ENCODE assay signal across 21 cellular contexts in the genomic region with DNA sequence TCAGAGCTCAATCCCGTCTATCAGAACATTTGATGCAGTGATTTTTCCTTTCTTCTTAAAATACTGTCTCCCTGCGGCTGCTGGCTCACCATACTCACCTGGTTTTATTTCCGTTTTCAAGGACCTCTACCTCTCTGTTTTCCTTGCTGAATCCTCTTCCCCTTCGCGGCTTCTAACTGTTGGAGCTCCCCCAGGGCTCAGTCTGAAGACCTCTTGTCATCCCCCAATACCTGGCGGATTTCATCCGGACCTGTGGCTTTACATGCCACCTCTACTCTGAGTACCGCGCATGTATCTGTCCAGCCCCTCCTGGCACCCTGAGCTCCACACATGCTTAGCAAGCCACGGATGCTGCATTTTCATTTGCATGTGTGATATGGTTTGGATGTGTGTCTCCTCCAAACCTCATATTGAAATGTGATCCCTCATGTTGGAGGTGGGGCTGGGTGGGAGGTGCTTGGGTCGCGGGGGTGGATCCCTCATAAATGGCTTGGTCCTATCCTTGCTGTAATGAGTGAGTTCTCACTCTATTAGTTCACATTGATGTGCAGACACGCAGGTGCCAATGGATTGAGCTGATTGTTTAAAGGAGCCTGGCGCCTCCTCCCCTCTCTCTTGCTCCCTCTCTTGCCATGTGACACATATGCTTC.
DNase-seq lines count a peak whose midpoint lies in the region; ATAC-seq and TF ChIP-seq lines count a peak whose summit lies in the region.
"Had no signal": no experiment of that assay in that cellular context is flagged by ENCODE, and none has a peak within 500 bp of the region (broad histone marks: within the 10 kb centered on the region; RNA-seq: fewer than 3 reads in every experiment).

No MANE protein-coding gene starts in this region.

- TF ChIP-seq CTCF in A673 (conservative IDR thresholded peaks at IDR 0.05; ENCODE audit: low read depth, low read length) (no peak), H9 (conservative IDR thresholded peaks at IDR 0.05) (no peak), endodermal cell (conservative IDR thresholded peaks at IDR 0.05) (no peak), vagina (IDR thresholded peaks at IDR 0.05) (no peak)

- H3K27me3 Mint-ChIP-seq in H9 (ENCODE audit: low read depth) (no peaks in the 10 kb centered on the region), endodermal cell (ENCODE audit: insufficient read depth) (no peaks in the 10 kb centered on the region)

- peaks cover 21% of the 10 kb centered on the region for H3K27me3 ChIP-seq in A673 (replicated peaks; ENCODE audit: insufficient read depth, low read depth, low read length, poor library complexity)
- H3K27me3 ChIP-seq in H9 (ENCODE audit: insufficient read depth, low read length) = no peaks in the 10 kb centered on the region
- H3K27me3 ChIP-seq in endodermal cell (ENCODE audit: control insufficient read depth, insufficient read depth, low read length, poor library complexity, severe bottlenecking) = no peaks in the 10 kb centered on the region
- H3K27me3 ChIP-seq in vagina = no peaks in the 10 kb centered on the region
- H3K27me3 ChIP-seq: MG63 had no signal

- H3K14ac ChIP-seq in H9 (ENCODE audit: insufficient read depth, low read length) = no peak overlapping the region

- H2BK15ac ChIP-seq in H9 (ENCODE audit: low read depth, low read length) = no peak overlapping the region

- intact Hi-C loops in A673 (cut with micrococcal nuclease; ENCODE audit: unreplicated experiment) (no loop called here), vagina (cut with DNase I) (no loop called here)

- H3K36me3 Mint-ChIP-seq in H9 (ENCODE audit: insufficient read depth in 1 of 3, low read depth in 3 of 3) (no peaks in the 10 kb centered on the region), endodermal cell (ENCODE audit: low read depth) (no peaks in the 10 kb centered on the region)

- DNase-seq in A673 (ENCODE audit: low spot score) = peak; percentile 44
- DNase-seq in H9 = no peak
- DNase-seq in NCI-H748 (lab: John Stamatoyannopoulos, UW; ENCODE audit: unreplicated experiment) = peak; percentile 83
- peak; percentile 61 for DNase-seq in endodermal cell
- DNase-seq in NCI-H82 (lab: John Stamatoyannopoulos, UW) = no peak
- DNase-seq in dedifferentiated amniotic fluid mesenchymal stem cell (ENCODE audit: extremely low spot score) = no peak
- DNase-seq in vagina (ENCODE audit: extremely low spot score in 2 of 2) = no peak
- DNase-seq: KBM-7, MG63, NCI-H1092 treated with DMSO at 0.1 percent for 48 hours, NCI-H1694, NCI-H2107, NCI-H345, NCI-H69, SHP77, SK-N-SH, T-helper 1 cell had no signal

- H2AFZ ChIP-seq in H9 (ENCODE audit: low read length) = no peak overlapping the region

- H2BK12ac ChIP-seq in H9 (ENCODE audit: insufficient read length, low read depth, low read length) = no peak overlapping the region

- H3K4me2 ChIP-seq in H9 (ENCODE audit: insufficient read depth, insufficient read length, low read length) = no peak overlapping the region
- H3K4me2 ChIP-seq: SK-N-SH had no signal

- H2BK5ac ChIP-seq in H9 (ENCODE audit: insufficient read length, low read length) = no peak overlapping the region

- no peak overlapping the region for H3K4ac ChIP-seq in H9 (ENCODE audit: low read depth, low read length)

- no CpG with 5 or more reads among the region's 14 CpGs for WGBS in H9 (ENCODE audit: extremely low coverage, insufficient read length, low lambda C conversion rate)
- WGBS in endodermal cell (ENCODE audit: insufficient coverage in 1 of 2, insufficient read length in 1 of 2), 2 experiments = 86 to 96% methylated on average over 8 to 14 of the region's 14 CpGs

- peak overlapping the region in 2 of 3 experiments; percentile 19 to 32; a peak in 1 of 7 replicates for H3K27ac Mint-ChIP-seq in H9
- no peak overlapping the region for H3K27ac Mint-ChIP-seq in endodermal cell

- no peak overlapping the region for H4K91ac ChIP-seq in H9 (ENCODE audit: insufficient read length, low read depth, low read length)

- H3K9me3 Mint-ChIP-seq in H9 (no peaks in the 10 kb centered on the region), endodermal cell (no peaks in the 10 kb centered on the region)

- H3K56ac ChIP-seq in H9 (ENCODE audit: insufficient read length, low read depth, low read length) = no peak overlapping the region

- H2AK5ac ChIP-seq in H9 (ENCODE audit: insufficient read length, low read length) = no peak overlapping the region

- H3K4me1 ChIP-seq in A673 (ENCODE audit: insufficient read depth, low read length, poor library complexity, severe bottlenecking) = no peaks in the 10 kb centered on the region
- H3K4me1 ChIP-seq in H9 (ENCODE audit: insufficient read depth, low read length) = peaks cover 2% of the 10 kb centered on the region; the same call in 1 of the 2 replicates
- H3K4me1 ChIP-seq in endodermal cell (ENCODE audit: control insufficient read depth, insufficient read depth, low read length) = no peaks in the 10 kb centered on the region
- no peaks in the 10 kb centered on the region for H3K4me1 ChIP-seq in vagina

- TF ChIP-seq POLR2A in vagina (IDR thresholded peaks at IDR 0.05) = no peak

- no peak overlapping the region for H4K8ac ChIP-seq in H9 (replicated peaks; ENCODE audit: insufficient read length, low read depth, low read length)

- H3K79me1 ChIP-seq in H9 (ENCODE audit: insufficient read depth, low read depth, low read length, poor library complexity, severe bottlenecking) = no peaks in the 10 kb centered on the region

- H3K4me1 Mint-ChIP-seq in H9 (peaks cover 13 to 14% of the 10 kb centered on the region in 2 experiments), endodermal cell (no peaks in the 10 kb centered on the region)

- H3T11ph ChIP-seq in H9 (ENCODE audit: low read length) = no peak overlapping the region

- no peak overlapping the region for H3K18ac ChIP-seq in H9 (ENCODE audit: insufficient read length, low read depth, low read length)

- H2BK20ac ChIP-seq in H9 (ENCODE audit: low read depth, low read length, poor library complexity, severe bottlenecking) = no peak overlapping the region

- H3K9me3 ChIP-seq in A673 (ENCODE audit: low read depth, low read length, poor library complexity, severe bottlenecking) (no peaks in the 10 kb centered on the region), H9 (ENCODE audit: control insufficient read depth, low read depth, low read length) (no peaks in the 10 kb centered on the region), endodermal cell (ENCODE audit: control insufficient read depth, low read length) (no peaks in the 10 kb centered on the region), vagina (no peaks in the 10 kb centered on the region)
- H3K9me3 ChIP-seq: A549, MG63, SK-N-SH had no signal

- CTCF ChIA-PET in A673 (lab: Charles Lee) = no interaction called here

- H3K9ac ChIP-seq in H9 (ENCODE audit: extremely low read depth, insufficient read length, low read length) = no peak overlapping the region
- H3K9ac ChIP-seq in endodermal cell (ENCODE audit: extremely low read depth, low read length, poor library complexity, severe bottlenecking) = no peak overlapping the region
- H3K9ac ChIP-seq: SK-N-SH had no signal

- peaks cover 4% of the 10 kb centered on the region for H4K20me1 ChIP-seq in H9 (ENCODE audit: control insufficient read depth, insufficient read depth, insufficient read length)

- H3K36me3 ChIP-seq in A673 (ENCODE audit: insufficient read depth, low read length, poor library complexity, severe bottlenecking) (no peaks in the 10 kb centered on the region), endodermal cell (ENCODE audit: control insufficient read depth, insufficient read depth, low read length) (no peaks in the 10 kb centered on the region), vagina (no peaks in the 10 kb centered on the region)
- H3K36me3 ChIP-seq: MG63 had no signal

- no peak overlapping the region for H4K5ac ChIP-seq in H9 (ENCODE audit: insufficient read length, low read depth, low read length)

- ATAC-seq in HG03108 (IDR thresholded peaks at IDR 0.05; ENCODE audit: unreplicated experiment) = no peak
- ATAC-seq: Panc1 had no signal

- no peaks in the 10 kb centered on the region for H3K79me2 ChIP-seq in H9 (ENCODE audit: insufficient read depth, low read length)

- no peak overlapping the region for H2BK120ac ChIP-seq in H9 (ENCODE audit: low read depth, low read length, poor library complexity, severe bottlenecking)

- H3K27ac ChIP-seq in A673 (ENCODE audit: low read depth, low read length, poor library complexity, severe bottlenecking) (no peak overlapping the region), H9 (ENCODE audit: insufficient read length, low read depth, low read length) (no peak overlapping the region), endodermal cell (ENCODE audit: low read depth, low read length) (no peak overlapping the region), vagina (no peak overlapping the region)
- H3K27ac ChIP-seq: C4-2B had no signal

- H3K23ac ChIP-seq in H9 (ENCODE audit: insufficient read length, low read depth, low read length) = no peak overlapping the region

- H3K23me2 ChIP-seq in H9 (ENCODE audit: insufficient read length, low read depth, low read length, poor library complexity, severe bottlenecking) = no peaks in the 10 kb centered on the region

- POLR2A ChIA-PET in A673 (lab: Charles Lee; ENCODE audit: low non-redundant PET) = no interaction called here

- no TSS peak for BruUV-seq in A673 (replicated peaks; lab: Mats Ljungman, UMichigan)

- H3K4me3 ChIP-seq in A673 (ENCODE audit: low read depth, low read length, poor library complexity, severe bottlenecking) = no peak overlapping the region
- H3K4me3 ChIP-seq in endodermal cell (ENCODE audit: low read length) = no peak overlapping the region
- no peak overlapping the region for H3K4me3 ChIP-seq in vagina
- H3K4me3 ChIP-seq: A549, MG63 had no signal

- H3K4me3 Mint-ChIP-seq in H9 = peak overlapping the region in 1 of 2 experiments; percentile 61; a peak in 3 of 5 replicates
- H3K4me3 Mint-ChIP-seq in endodermal cell = no peak overlapping the region

Comparison
In these comparisons a context has a peak if more than half of its experiments do, and no peak if none do; other contexts are left out.
1. DNase-seq: peak in A673 (single experiment), NCI-H748 (single experiment) and endodermal cell (single experiment); none in H9 (single experiment), NCI-H82 (single experiment), dedifferentiated amniotic fluid mesenchymal stem cell (single experiment) and vagina (0 of 2).